In genomic region chr6:163416640-163417253, GRCh38 we compare ENCODE assay signal across 1 cellular context.
TF ChIP-seq lines count a peak whose summit lies in the region.

No MANE protein-coding gene starts in this region.

TF ChIP-seq in GM12878, 131 proteins besides CTCF, POLR2A, EP300 and RAD21 (continued from another document):
- TF ChIP-seq, protein P1, sequence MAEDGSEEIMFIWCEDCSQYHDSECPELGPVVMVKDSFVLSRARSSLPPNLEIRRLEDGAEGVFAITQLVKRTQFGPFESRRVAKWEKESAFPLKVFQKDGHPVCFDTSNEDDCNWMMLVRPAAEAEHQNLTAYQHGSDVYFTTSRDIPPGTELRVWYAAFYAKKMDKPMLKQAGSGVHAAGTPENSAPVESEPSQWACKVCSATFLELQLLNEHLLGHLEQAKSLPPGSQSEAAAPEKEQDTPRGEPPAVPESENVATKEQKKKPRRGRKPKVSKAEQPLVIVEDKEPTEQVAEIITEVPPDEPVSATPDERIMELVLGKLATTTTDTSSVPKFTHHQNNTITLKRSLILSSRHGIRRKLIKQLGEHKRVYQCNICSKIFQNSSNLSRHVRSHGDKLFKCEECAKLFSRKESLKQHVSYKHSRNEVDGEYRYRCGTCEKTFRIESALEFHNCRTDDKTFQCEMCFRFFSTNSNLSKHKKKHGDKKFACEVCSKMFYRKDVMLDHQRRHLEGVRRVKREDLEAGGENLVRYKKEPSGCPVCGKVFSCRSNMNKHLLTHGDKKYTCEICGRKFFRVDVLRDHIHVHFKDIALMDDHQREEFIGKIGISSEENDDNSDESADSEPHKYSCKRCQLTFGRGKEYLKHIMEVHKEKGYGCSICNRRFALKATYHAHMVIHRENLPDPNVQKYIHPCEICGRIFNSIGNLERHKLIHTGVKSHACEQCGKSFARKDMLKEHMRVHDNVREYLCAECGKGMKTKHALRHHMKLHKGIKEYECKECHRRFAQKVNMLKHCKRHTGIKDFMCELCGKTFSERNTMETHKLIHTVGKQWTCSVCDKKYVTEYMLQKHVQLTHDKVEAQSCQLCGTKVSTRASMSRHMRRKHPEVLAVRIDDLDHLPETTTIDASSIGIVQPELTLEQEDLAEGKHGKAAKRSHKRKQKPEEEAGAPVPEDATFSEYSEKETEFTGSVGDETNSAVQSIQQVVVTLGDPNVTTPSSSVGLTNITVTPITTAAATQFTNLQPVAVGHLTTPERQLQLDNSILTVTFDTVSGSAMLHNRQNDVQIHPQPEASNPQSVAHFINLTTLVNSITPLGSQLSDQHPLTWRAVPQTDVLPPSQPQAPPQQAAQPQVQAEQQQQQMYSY (CRISPR knock-in tag; IDR thresholded peaks at IDR 0.05), result no peak
- TF ChIP-seq KLF5 (IDR thresholded peaks at IDR 0.05; ENCODE audit: partially characterized antibody), result no peak
- TF ChIP-seq SUZ12 (IDR thresholded peaks at IDR 0.05; ENCODE audit: unreplicated experiment), result no peak
- TF ChIP-seq WRNIP1 (IDR thresholded peaks at IDR 0.05; ENCODE audit: borderline replicate concordance, low read depth, low read length), result no peak
- TF ChIP-seq, protein P2, sequence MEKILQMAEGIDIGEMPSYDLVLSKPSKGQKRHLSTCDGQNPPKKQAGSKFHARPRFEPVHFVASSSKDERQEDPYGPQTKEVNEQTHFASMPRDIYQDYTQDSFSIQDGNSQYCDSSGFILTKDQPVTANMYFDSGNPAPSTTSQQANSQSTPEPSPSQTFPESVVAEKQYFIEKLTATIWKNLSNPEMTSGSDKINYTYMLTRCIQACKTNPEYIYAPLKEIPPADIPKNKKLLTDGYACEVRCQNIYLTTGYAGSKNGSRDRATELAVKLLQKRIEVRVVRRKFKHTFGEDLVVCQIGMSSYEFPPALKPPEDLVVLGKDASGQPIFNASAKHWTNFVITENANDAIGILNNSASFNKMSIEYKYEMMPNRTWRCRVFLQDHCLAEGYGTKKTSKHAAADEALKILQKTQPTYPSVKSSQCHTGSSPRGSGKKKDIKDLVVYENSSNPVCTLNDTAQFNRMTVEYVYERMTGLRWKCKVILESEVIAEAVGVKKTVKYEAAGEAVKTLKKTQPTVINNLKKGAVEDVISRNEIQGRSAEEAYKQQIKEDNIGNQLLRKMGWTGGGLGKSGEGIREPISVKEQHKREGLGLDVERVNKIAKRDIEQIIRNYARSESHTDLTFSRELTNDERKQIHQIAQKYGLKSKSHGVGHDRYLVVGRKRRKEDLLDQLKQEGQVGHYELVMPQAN (conservative IDR thresholded peaks at IDR 0.05), result 0 out of 2 replicates have a peak, but pooled peaks have one; percentile 12
- no peak for TF ChIP-seq POU2F2 (IDR thresholded peaks at IDR 0.05; ENCODE audit: borderline replicate concordance, low read depth, low read length)
- no peak for TF ChIP-seq PAX8 (IDR thresholded peaks at IDR 0.05)
- peak; percentile 41; the same call in 1 of the 2 replicates for TF ChIP-seq SMC3 (IDR thresholded peaks at IDR 0.05; ENCODE audit: borderline replicate concordance, low read length)
- TF ChIP-seq EGR1 (IDR thresholded peaks at IDR 0.05; ENCODE audit: borderline replicate concordance in 1 of 2, low read depth in 2 of 2, low read length in 2 of 2), result no peak
- no peak for TF ChIP-seq GATAD2B (conservative IDR thresholded peaks at IDR 0.05; ENCODE audit: low read depth)
- no peak for TF ChIP-seq ASH2L (IDR thresholded peaks at IDR 0.05; ENCODE audit: borderline replicate concordance, low read depth)
